ENCODE assay signal across 10 cellular contexts in genomic region chr1:157562515-157562914, GRCh38. TPM values are rescaled to one million over a fixed set of nuclear protein-coding genes. Genes with fewer than 3 reads are reported as not detected.
DNase-seq lines count a peak whose midpoint lies in the region; ATAC-seq and TF ChIP-seq lines count a peak whose summit lies in the region.
"Had no signal": no experiment of that assay in that cellular context is flagged by ENCODE, and none has a peak within 500 bp of the region (broad histone marks: within the 10 kb centered on the region; RNA-seq: fewer than 3 reads in every experiment).

No MANE protein-coding gene starts in this region.

- no peaks in the 10 kb centered on the region for H3K9me3 ChIP-seq in DOHH2 (ENCODE audit: control insufficient read depth, insufficient read depth, low read length)

- no peaks in the 10 kb centered on the region for H3K36me3 ChIP-seq in DOHH2 (ENCODE audit: control insufficient read depth, low read length)

- H3K27ac ChIP-seq in DOHH2 (ENCODE audit: low read depth, low read length): peak overlapping the region; percentile 22; the same call in 1 of the 2 replicates

- TF ChIP-seq CTCF in DOHH2 (IDR thresholded peaks at IDR 0.05; ENCODE audit: low read depth, low read length, poor library complexity, severe bottlenecking): no peak

- peaks cover 64% of the 10 kb centered on the region for H3K4me1 ChIP-seq in DOHH2 (ENCODE audit: control insufficient read depth, low read length)

- intact Hi-C loops in Right ventricle myocardium superior (cut with DNase I): no loop called here

- H3F3A ChIP-seq in DOHH2 (ENCODE audit: control insufficient read depth, insufficient read depth): peaks cover 11% of the 10 kb centered on the region

- ATAC-seq in HG02610 (IDR thresholded peaks at IDR 0.05; ENCODE audit: unreplicated experiment) (peak; percentile 50), HG03469 (IDR thresholded peaks at IDR 0.05; ENCODE audit: unreplicated experiment) (peak; percentile 65), Right ventricle myocardium superior (ENCODE audit: poor library complexity) (no peak)

- DNase-seq in Right ventricle myocardium superior: no peak
- no peak for DNase-seq in OCI-M2 (lab: John Stamatoyannopoulos, UW; ENCODE audit: unreplicated experiment)
- no peak for DNase-seq in NCI-H2107 (lab: John Stamatoyannopoulos, UW)
- no peak for DNase-seq in RKO (ENCODE audit: low spot score)
- DNase-seq: NCI-H2171 treated with DMSO at 0.1 percent for 48 hours had no signal

- no peaks in the 10 kb centered on the region for H3K79me2 ChIP-seq in DOHH2 (ENCODE audit: control insufficient read depth, low read length)

- peaks cover 23% of the 10 kb centered on the region for H3K27me3 ChIP-seq in DOHH2 (ENCODE audit: control insufficient read depth, low read length)

- H3K4me2 ChIP-seq in DOHH2 (ENCODE audit: low read length): peak overlapping the region; percentile 55

- H4K20me1 ChIP-seq in DOHH2 (ENCODE audit: control insufficient read depth, insufficient read depth, low read depth, low read length): no peaks in the 10 kb centered on the region

- peak; percentile 48 for TF ChIP-seq POLR2A in GM19099 (IDR thresholded peaks at IDR 0.05; ENCODE audit: extremely low read depth, insufficient read length, low read depth)

- peak overlapping the region; percentile 40 for H3K4me3 ChIP-seq in DOHH2 (ENCODE audit: low read length)

- no peaks in the 10 kb centered on the region for H3K9me2 ChIP-seq in DOHH2 (replicated peaks; ENCODE audit: control insufficient read depth, low read length)

RNA-seq across cellular contexts. Expression of gene FCRL5, which starts 10.2 kb away (rescaled TPM):
- total RNA-seq in Right ventricle myocardium superior: 0.11 TPM
- total RNA-seq: endothelial cell of umbilical vein had no signal

RNA-seq across cellular contexts. Expression of gene FCRL4, which starts 35.4 kb away (rescaled TPM):
- not detected for total RNA-seq in Right ventricle myocardium superior
- total RNA-seq: endothelial cell of umbilical vein had no signal
